ENCODE assay signal across 12 cellular contexts in genomic region chr20:46811328-46812084, GRCh38.
DNase-seq lines count a peak whose midpoint lies in the region; ATAC-seq and TF ChIP-seq lines count a peak whose summit lies in the region.
"Had no signal": no experiment of that assay in that cellular context is flagged by ENCODE, and none has a peak within 500 bp of the region (broad histone marks: within the 10 kb centered on the region; RNA-seq: fewer than 3 reads in every experiment).

No MANE protein-coding gene starts in this region.

- no peaks in the 10 kb centered on the region for H3K9me2 ChIP-seq in SK-N-SH

- POLR2A ChIA-PET in SK-N-SH (lab: Yijun Ruan, JAX): no interaction called here

- no peak overlapping the region for H3K9ac ChIP-seq in SK-N-SH

- no peaks in the 10 kb centered on the region for H3K27me3 ChIP-seq in SK-N-SH (ENCODE audit: insufficient read depth)
- H3K27me3 ChIP-seq: thyroid gland had no signal

- H3F3A ChIP-seq in SK-N-SH (replicated peaks; ENCODE audit: insufficient read depth): peaks cover 5% of the 10 kb centered on the region

- H3K36me3 ChIP-seq in SK-N-SH (replicated peaks in 1 of 2; ENCODE audit: control insufficient read depth in 1 of 2, insufficient read depth in 2 of 2, low read length in 1 of 2): no peaks in the 10 kb centered on the region
- H3K36me3 ChIP-seq: thyroid gland had no signal

- H3K4me2 ChIP-seq in SK-N-SH: no peak overlapping the region

- no peaks in the 10 kb centered on the region for H3K79me2 ChIP-seq in SK-N-SH (ENCODE audit: insufficient read depth)

- peak overlapping the region in 1 of 2 experiments; percentile 21; a peak in 1 of 4 replicates for H3K4me3 ChIP-seq in SK-N-SH (ENCODE audit: low read depth in 2 of 2, low read length in 1 of 2)

- TF ChIP-seq CTCF in SK-N-SH (IDR thresholded peaks at IDR 0.05): no peak

- H3K27ac ChIP-seq in SK-N-SH (ENCODE audit: low read depth in 2 of 2, low read length in 1 of 2): no peak overlapping the region
- H3K27ac ChIP-seq: thyroid gland had no signal

- H3K4me1 ChIP-seq in SK-N-SH (ENCODE audit: control insufficient read depth in 1 of 2, insufficient read depth in 2 of 2, low read depth in 1 of 2, low read length in 1 of 2): no peaks in the 10 kb centered on the region; a peak in 1 of 4 replicates

- 54% methylated on average over 22 of the region's 47 CpGs for WGBS in SK-N-SH (ENCODE audit: low lambda C conversion rate)

- TF ChIP-seq RAD21 in SK-N-SH (IDR thresholded peaks at IDR 0.05; ENCODE audit: low read length): no peak

- no peaks in the 10 kb centered on the region for H3K9me3 ChIP-seq in SK-N-SH
- H3K9me3 ChIP-seq: thyroid gland had no signal

- DNase-seq in SK-N-SH (peak; percentile 62), NCI-H774 (lab: John Stamatoyannopoulos, UW) (peak; percentile 91), iPS-NIHi11 (ENCODE audit: low spot score) (peak; percentile 63), ureter (ENCODE audit: low spot score) (peak; percentile 24), midbrain (lab: John Stamatoyannopoulos, UW) (no peak), NCI-H187 treated with DMSO at 0.1 percent for 48 hours (lab: John Stamatoyannopoulos, UW) (no peak)
- DNase-seq: amygdala; mesenchymal stem cell; stimulated activated CD4-positive, alpha-beta T cell treated with anti-CD3 and anti-CD28 coated beads, Interleukin-1b, Interleukin-23, amount 100 ng/mL, for 48 hours; thyroid gland had no signal

- CTCF ChIA-PET in SK-N-SH (lab: Yijun Ruan, JAX): interaction anchor here (1.8 kb wide), 1 partner anchor 59 kb away, joined by 6 read pairs; no protein-coding TSS in a partner anchor

- TF ChIP-seq EP300 in SK-N-SH (IDR thresholded peaks at IDR 0.05; ENCODE audit: borderline replicate concordance in 1 of 2, low read depth in 1 of 2, low read length in 1 of 2): no peak

- no peaks in the 10 kb centered on the region for H4K20me1 ChIP-seq in SK-N-SH (ENCODE audit: insufficient read depth)

- no peak for ATAC-seq in SK-N-SH treated with all-trans-retinoic acid at 6 μM for 48 hours
- no peak for ATAC-seq in activated CD4-positive, CD25-positive, alpha-beta regulatory T cell treated with anti-CD3 and anti-CD28 coated beads, Interleukin-2, amount 50 U/mL, for 24 hours

- peak overlapping the region; percentile 63; the same call in 1 of the 2 replicates for H2AFZ ChIP-seq in SK-N-SH (ENCODE audit: low read depth)

TF ChIP-seq in SK-N-SH, 30 proteins besides CTCF, POLR2A, EP300 and RAD21 (continues in another document):
- TF ChIP-seq ELF1 (IDR thresholded peaks at IDR 0.05) (no peak), NRF1 (IDR thresholded peaks at IDR 0.05; ENCODE audit: low read depth, low read length) (no peak), NFIC (IDR thresholded peaks at IDR 0.05; ENCODE audit: borderline replicate concordance) (no peak), TAF1 (IDR thresholded peaks at IDR 0.05; ENCODE audit: borderline replicate concordance, low read depth, low read length) (no peak), GABPA (IDR thresholded peaks at IDR 0.05; ENCODE audit: low read depth) (no peak), FOXJ3 (CRISPR knock-in tag; IDR thresholded peaks at IDR 0.05) (no peak), MEF2A (IDR thresholded peaks at IDR 0.05; ENCODE audit: borderline replicate concordance, low read depth) (no peak), USF1 (IDR thresholded peaks at IDR 0.05; ENCODE audit: borderline replicate concordance, low read depth) (no peak), PBX3 (IDR thresholded peaks at IDR 0.05) (no peak)

TF ChIP-seq in SK-N-SH treated with all-trans-retinoic acid at 6 μM for 48 hours, 23 proteins besides CTCF, POLR2A, EP300 and RAD21:
- TF ChIP-seq ZNF565 (CRISPR knock-in tag; conservative IDR thresholded peaks at IDR 0.05; ENCODE audit: low read depth): no peak
- TF ChIP-seq TCF4 (CRISPR knock-in tag; IDR thresholded peaks at IDR 0.05; ENCODE audit: borderline replicate concordance): no peak
- no peak for TF ChIP-seq ZC3H10 (CRISPR knock-in tag; IDR thresholded peaks at IDR 0.05)
- no peak for TF ChIP-seq CSDC2 (CRISPR knock-in tag; IDR thresholded peaks at IDR 0.05)
- TF ChIP-seq CSRNP3 (CRISPR knock-in tag; IDR thresholded peaks at IDR 0.05): no peak
- no peak for TF ChIP-seq TSHZ2 (CRISPR knock-in tag; IDR thresholded peaks at IDR 0.05)
- no peak for TF ChIP-seq RARB (CRISPR knock-in tag; IDR thresholded peaks at IDR 0.05)
- TF ChIP-seq OSR1 (CRISPR knock-in tag; IDR thresholded peaks at IDR 0.05): no peak
- no peak for TF ChIP-seq ARNTL (CRISPR knock-in tag; IDR thresholded peaks at IDR 0.05; ENCODE audit: borderline replicate concordance, low read depth)
- no peak for TF ChIP-seq ZNF8 (CRISPR knock-in tag; IDR thresholded peaks at IDR 0.05)
- TF ChIP-seq TOX (CRISPR knock-in tag; IDR thresholded peaks at IDR 0.05; ENCODE audit: borderline replicate concordance): no peak
- no peak for TF ChIP-seq SNAI2 (CRISPR knock-in tag; IDR thresholded peaks at IDR 0.05)
- no peak for TF ChIP-seq ZFP3 (CRISPR knock-in tag; IDR thresholded peaks at IDR 0.05)
- TF ChIP-seq ZFP30 (CRISPR knock-in tag; IDR thresholded peaks at IDR 0.05): no peak
- no peak for TF ChIP-seq POU6F1 (CRISPR knock-in tag; IDR thresholded peaks at IDR 0.05; ENCODE audit: borderline replicate concordance, low read depth)
- TF ChIP-seq ESRRG (CRISPR knock-in tag; IDR thresholded peaks at IDR 0.05): no peak
- no peak for TF ChIP-seq GLIS3 (CRISPR knock-in tag; IDR thresholded peaks at IDR 0.05)
- no peak for TF ChIP-seq CREB5 (CRISPR knock-in tag; IDR thresholded peaks at IDR 0.05; ENCODE audit: low read depth)
- no peak for TF ChIP-seq PPARA (CRISPR knock-in tag; IDR thresholded peaks at IDR 0.05; ENCODE audit: borderline replicate concordance)
TF ChIP-seq in SK-N-SH treated with all-trans-retinoic acid at 6 μM for 48 hours: peak in this region for 0.

Comparison
In these comparisons a context has a peak if more than half of its experiments do, and no peak if none do; other contexts are left out.
1. DNase-seq: peak in SK-N-SH (single experiment), NCI-H774 (single experiment), iPS-NIHi11 (single experiment) and ureter (single experiment); none in midbrain (single experiment) and NCI-H187 treated with DMSO at 0.1 percent for 48 hours (single experiment).